2 cellular contexts compared by ENCODE assay signal in genomic region chr6:12339808-12340487, GRCh38.
TF ChIP-seq lines count a peak whose summit lies in the region.

No MANE protein-coding gene starts in this region.

TF ChIP-seq in IMR-90, 13 proteins besides CTCF, POLR2A, EP300 and RAD21:
- TF ChIP-seq NFE2L2 (IDR thresholded peaks at IDR 0.05; ENCODE audit: low read depth, low read length) (no peak), USF2 (IDR thresholded peaks at IDR 0.05; ENCODE audit: low read depth, low read length) (no peak), SMC3 (IDR thresholded peaks at IDR 0.05; ENCODE audit: low read depth, low read length) (no peak), MAFK (IDR thresholded peaks at IDR 0.05; ENCODE audit: low read depth, low read length) (no peak), MAZ (IDR thresholded peaks at IDR 0.05; ENCODE audit: borderline replicate concordance, low read depth, low read length) (no peak), CHD1 (IDR thresholded peaks at IDR 0.05; ENCODE audit: low read depth, low read length) (no peak), CEBPB (IDR thresholded peaks at IDR 0.05; ENCODE audit: low read depth, low read length) (no peak), MXI1 (IDR thresholded peaks at IDR 0.05; ENCODE audit: borderline replicate concordance, low read depth, low read length) (no peak), FOS (IDR thresholded peaks at IDR 0.05; ENCODE audit: low read depth, low read length) (no peak), RFX5 (IDR thresholded peaks at IDR 0.05; ENCODE audit: low read depth, low read length) (no peak), RCOR1 (IDR thresholded peaks at IDR 0.05; ENCODE audit: insufficient replicate concordance, low read length) (no peak), BHLHE40 (IDR thresholded peaks at IDR 0.05; ENCODE audit: low read depth, low read length) (no peak)
- TF ChIP-seq, protein P1, sequence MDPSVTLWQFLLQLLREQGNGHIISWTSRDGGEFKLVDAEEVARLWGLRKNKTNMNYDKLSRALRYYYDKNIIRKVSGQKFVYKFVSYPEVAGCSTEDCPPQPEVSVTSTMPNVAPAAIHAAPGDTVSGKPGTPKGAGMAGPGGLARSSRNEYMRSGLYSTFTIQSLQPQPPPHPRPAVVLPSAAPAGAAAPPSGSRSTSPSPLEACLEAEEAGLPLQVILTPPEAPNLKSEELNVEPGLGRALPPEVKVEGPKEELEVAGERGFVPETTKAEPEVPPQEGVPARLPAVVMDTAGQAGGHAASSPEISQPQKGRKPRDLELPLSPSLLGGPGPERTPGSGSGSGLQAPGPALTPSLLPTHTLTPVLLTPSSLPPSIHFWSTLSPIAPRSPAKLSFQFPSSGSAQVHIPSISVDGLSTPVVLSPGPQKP (IDR thresholded peaks at IDR 0.05; ENCODE audit: borderline replicate concordance, low read depth, low read length): no peak

TF ChIP-seq in K562, 482 proteins besides CTCF, POLR2A, EP300 and RAD21:
- no peak for TF ChIP-seq NFYB (IDR thresholded peaks at IDR 0.05; ENCODE audit: extremely low read depth, insufficient read length)
- TF ChIP-seq ARNT (IDR thresholded peaks at IDR 0.05): no peak
- TF ChIP-seq MEIS2 (IDR thresholded peaks at IDR 0.05; ENCODE audit: partially characterized antibody): peak; percentile 30
- no peak for TF ChIP-seq KDM1A (IDR thresholded peaks at IDR 0.05)
- no peak for TF ChIP-seq ZNF12 (CRISPR knock-in tag; IDR thresholded peaks at IDR 0.05)
- TF ChIP-seq, protein P2, sequence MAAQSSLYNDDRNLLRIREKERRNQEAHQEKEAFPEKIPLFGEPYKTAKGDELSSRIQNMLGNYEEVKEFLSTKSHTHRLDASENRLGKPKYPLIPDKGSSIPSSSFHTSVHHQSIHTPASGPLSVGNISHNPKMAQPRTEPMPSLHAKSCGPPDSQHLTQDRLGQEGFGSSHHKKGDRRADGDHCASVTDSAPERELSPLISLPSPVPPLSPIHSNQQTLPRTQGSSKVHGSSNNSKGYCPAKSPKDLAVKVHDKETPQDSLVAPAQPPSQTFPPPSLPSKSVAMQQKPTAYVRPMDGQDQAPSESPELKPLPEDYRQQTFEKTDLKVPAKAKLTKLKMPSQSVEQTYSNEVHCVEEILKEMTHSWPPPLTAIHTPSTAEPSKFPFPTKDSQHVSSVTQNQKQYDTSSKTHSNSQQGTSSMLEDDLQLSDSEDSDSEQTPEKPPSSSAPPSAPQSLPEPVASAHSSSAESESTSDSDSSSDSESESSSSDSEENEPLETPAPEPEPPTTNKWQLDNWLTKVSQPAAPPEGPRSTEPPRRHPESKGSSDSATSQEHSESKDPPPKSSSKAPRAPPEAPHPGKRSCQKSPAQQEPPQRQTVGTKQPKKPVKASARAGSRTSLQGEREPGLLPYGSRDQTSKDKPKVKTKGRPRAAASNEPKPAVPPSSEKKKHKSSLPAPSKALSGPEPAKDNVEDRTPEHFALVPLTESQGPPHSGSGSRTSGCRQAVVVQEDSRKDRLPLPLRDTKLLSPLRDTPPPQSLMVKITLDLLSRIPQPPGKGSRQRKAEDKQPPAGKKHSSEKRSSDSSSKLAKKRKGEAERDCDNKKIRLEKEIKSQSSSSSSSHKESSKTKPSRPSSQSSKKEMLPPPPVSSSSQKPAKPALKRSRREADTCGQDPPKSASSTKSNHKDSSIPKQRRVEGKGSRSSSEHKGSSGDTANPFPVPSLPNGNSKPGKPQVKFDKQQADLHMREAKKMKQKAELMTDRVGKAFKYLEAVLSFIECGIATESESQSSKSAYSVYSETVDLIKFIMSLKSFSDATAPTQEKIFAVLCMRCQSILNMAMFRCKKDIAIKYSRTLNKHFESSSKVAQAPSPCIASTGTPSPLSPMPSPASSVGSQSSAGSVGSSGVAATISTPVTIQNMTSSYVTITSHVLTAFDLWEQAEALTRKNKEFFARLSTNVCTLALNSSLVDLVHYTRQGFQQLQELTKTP (IDR thresholded peaks at IDR 0.05; ENCODE audit: low read depth in 1 of 2, partially characterized antibody in 2 of 2): no peak
- TF ChIP-seq, protein P3, sequence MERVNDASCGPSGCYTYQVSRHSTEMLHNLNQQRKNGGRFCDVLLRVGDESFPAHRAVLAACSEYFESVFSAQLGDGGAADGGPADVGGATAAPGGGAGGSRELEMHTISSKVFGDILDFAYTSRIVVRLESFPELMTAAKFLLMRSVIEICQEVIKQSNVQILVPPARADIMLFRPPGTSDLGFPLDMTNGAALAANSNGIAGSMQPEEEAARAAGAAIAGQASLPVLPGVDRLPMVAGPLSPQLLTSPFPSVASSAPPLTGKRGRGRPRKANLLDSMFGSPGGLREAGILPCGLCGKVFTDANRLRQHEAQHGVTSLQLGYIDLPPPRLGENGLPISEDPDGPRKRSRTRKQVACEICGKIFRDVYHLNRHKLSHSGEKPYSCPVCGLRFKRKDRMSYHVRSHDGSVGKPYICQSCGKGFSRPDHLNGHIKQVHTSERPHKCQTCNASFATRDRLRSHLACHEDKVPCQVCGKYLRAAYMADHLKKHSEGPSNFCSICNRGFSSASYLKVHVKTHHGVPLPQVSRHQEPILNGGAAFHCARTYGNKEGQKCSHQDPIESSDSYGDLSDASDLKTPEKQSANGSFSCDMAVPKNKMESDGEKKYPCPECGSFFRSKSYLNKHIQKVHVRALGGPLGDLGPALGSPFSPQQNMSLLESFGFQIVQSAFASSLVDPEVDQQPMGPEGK (CRISPR knock-in tag; IDR thresholded peaks at IDR 0.05; ENCODE audit: borderline replicate concordance): no peak
